Comparison of ENCODE assay signal across 11 cellular contexts in the genomic region with DNA sequence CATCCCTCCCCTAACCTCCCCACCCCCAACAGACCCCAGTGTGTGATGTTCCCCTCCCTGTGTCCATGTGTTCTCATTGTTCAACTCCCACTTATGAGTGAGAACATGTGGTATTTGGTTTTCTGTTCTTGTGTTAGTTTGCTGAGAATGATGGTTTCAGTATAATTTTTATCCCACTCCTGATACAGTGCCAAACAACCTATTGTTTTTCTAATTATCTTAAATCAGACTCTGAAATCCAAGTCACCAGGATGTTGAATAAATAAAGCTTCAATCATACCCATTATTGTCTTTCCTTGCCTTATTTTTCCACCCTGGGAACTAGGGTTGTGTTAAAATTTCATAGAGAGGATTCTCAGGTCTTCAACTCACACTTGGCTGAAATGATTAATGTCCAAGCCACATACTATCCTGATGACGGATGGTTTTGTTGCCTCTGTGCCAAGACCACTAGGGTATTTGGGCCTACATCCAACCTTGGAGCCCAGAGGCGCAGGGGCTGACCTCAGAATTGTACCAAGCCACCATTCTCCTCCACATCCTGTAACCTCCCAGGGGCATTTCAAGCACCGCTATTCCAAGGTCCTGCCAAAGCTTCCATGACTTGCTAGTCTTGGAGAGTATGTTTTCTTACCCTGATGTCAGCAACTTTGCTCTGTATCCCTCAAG.
DNase-seq lines count a peak whose midpoint lies in the region; ATAC-seq and TF ChIP-seq lines count a peak whose summit lies in the region.
"Had no signal": no experiment of that assay in that cellular context is flagged by ENCODE, and none has a peak within 500 bp of the region (broad histone marks: within the 10 kb centered on the region; RNA-seq: fewer than 3 reads in every experiment).

No MANE protein-coding gene starts in this region.

- H3K36me3 ChIP-seq in brain microvascular endothelial cell (replicated peaks), result no peaks in the 10 kb centered on the region
- no peaks in the 10 kb centered on the region for H3K36me3 ChIP-seq in right atrium auricular region
- no peaks in the 10 kb centered on the region for H3K36me3 ChIP-seq in thoracic aorta

- peak; percentile 92 for DNase-seq in HS-27A (ENCODE audit: low read depth)
- DNase-seq in brain microvascular endothelial cell, result peak; percentile 82
- peak; percentile 76 for DNase-seq in right atrium auricular region (ENCODE audit: low spot score)
- peak; percentile 15 for DNase-seq in thoracic aorta (ENCODE audit: low spot score)
- no peak for DNase-seq in activated effector memory CD4-positive, alpha-beta T cell treated with Interleukin-2 at 50 U/mL for 16 hours
- DNase-seq: activated CD4-positive, alpha-beta T cell treated with anti-CD3 and anti-CD28 coated beads, Interleukin-2, amount 50 U/mL, for 1 hour; activated gamma-delta T cell; Calu3; NCI-H1092 had no signal

- peak; percentile 8 for TF ChIP-seq CTCF in brain microvascular endothelial cell (IDR thresholded peaks at IDR 0.05; ENCODE audit: low read depth, low read length, missing control alignments)
- peak in 1 of 2 donors; percentile 15 for TF ChIP-seq CTCF in right atrium auricular region (IDR thresholded peaks at IDR 0.05)
- no peak for TF ChIP-seq CTCF in thoracic aorta (IDR thresholded peaks at IDR 0.05)

- no peaks in the 10 kb centered on the region for H3K9me3 ChIP-seq in right atrium auricular region
- no peaks in the 10 kb centered on the region for H3K9me3 ChIP-seq in thoracic aorta

- H3K27ac ChIP-seq in brain microvascular endothelial cell (peak overlapping the region; percentile 82), right atrium auricular region (peak overlapping the region; percentile 54 to 60), thoracic aorta (peak overlapping the region in 1 of 2 donors; percentile 38)

- H3K4me1 ChIP-seq in right atrium auricular region, result peaks cover 0 to 24% of the 10 kb centered on the region in 2 donors
- H3K4me1 ChIP-seq in thoracic aorta (ENCODE audit: control insufficient read depth in 1 of 2, low read depth in 2 of 2), result peaks cover 11 to 25% of the 10 kb centered on the region in 2 donors

- H3K4me3 ChIP-seq in brain microvascular endothelial cell (ENCODE audit: low read depth, low read length) (no peak overlapping the region), right atrium auricular region (no peak overlapping the region), thoracic aorta (no peak overlapping the region)

- in situ Hi-C loops in brain microvascular endothelial cell (cut with HindIII; ENCODE audit: low pct_ligation_motif_present, low sequenced_read_pairs), result no loop called here

- H3K27me3 ChIP-seq in brain microvascular endothelial cell (replicated peaks) (no peaks in the 10 kb centered on the region), right atrium auricular region (no peaks in the 10 kb centered on the region), thoracic aorta (replicated peaks; ENCODE audit: insufficient read depth) (no peaks in the 10 kb centered on the region)

- ATAC-seq in thoracic aorta (ENCODE audit: insufficient number of reproducible peaks, low FRiP score, low read depth), result peak; percentile 96
- no peak for ATAC-seq in GM21423 (IDR thresholded peaks at IDR 0.05; ENCODE audit: unreplicated experiment)
- no peak for ATAC-seq in GM18907 (IDR thresholded peaks at IDR 0.05; ENCODE audit: unreplicated experiment)
